In the genomic region with DNA sequence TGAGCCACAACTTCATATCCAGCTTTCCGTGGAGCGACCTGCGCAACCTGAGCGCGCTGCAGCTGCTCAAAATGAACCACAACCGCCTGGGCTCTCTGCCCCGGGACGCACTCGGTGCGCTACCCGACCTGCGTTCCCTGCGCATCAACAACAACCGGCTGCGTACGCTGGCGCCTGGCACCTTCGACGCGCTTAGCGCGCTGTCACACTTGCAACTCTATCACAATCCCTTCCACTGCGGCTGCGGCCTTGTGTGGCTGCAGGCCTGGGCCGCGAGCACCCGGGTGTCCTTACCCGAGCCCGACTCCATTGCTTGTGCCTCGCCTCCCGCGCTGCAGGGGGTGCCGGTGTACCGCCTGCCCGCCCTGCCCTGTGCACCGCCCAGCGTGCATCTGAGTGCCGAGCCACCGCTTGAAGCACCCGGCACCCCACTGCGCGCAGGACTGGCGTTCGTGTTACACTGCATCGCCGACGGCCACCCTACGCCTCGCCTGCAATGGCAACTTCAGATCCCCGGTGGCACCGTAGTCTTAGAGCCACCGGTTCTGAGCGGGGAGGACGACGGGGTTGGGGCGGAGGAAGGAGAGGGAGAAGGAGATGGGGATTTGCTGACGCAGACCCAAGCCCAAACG, we compare ENCODE assay signal across 14 cellular contexts. TPM values are rescaled to one million over a fixed set of nuclear protein-coding genes. Genes with fewer than 3 reads are reported as not detected.
DNase-seq lines count a peak whose midpoint lies in the region; ATAC-seq, FAIRE-seq and TF ChIP-seq lines count a peak whose summit lies in the region.
"Had no signal": no experiment of that assay in that cellular context is flagged by ENCODE, and none has a peak within 500 bp of the region (broad histone marks: within the 10 kb centered on the region; RNA-seq: fewer than 3 reads in every experiment).

No MANE protein-coding gene starts in this region.

- 4% methylated on average over 28 of the region's 58 CpGs; no CpG with 5 or more reads in 1 of the 2 experiments for WGBS in IMR-90 (ENCODE audit: extremely low coverage in 2 of 2, insufficient read length in 1 of 2), 2 experiments
- WGBS in GM12878 (ENCODE audit: insufficient coverage, insufficient replicate concordance, low lambda C conversion rate, missing lambda C conversion rate), result 67% methylated on average over 58 of the region's 58 CpGs

- H2AFZ ChIP-seq in IMR-90 (replicated peaks; ENCODE audit: low read length, poor library complexity) (no peak overlapping the region), GM12878 (ENCODE audit: control insufficient read depth, low read depth, low read length) (no peak overlapping the region), neural progenitor cell (replicated peaks) (no peak overlapping the region)

- H4K20me1 ChIP-seq in IMR-90 (ENCODE audit: insufficient read depth, low read length), result peaks cover 19% of the 10 kb centered on the region; the same call in 1 of the 2 replicates
- H4K20me1 ChIP-seq in GM12878 (ENCODE audit: control insufficient read depth, insufficient read depth), result no peaks in the 10 kb centered on the region
- H4K20me1 ChIP-seq in neural progenitor cell (ENCODE audit: low read depth), result peaks cover 53% of the 10 kb centered on the region

- no peak overlapping the region for H4K91ac ChIP-seq in IMR-90 (ENCODE audit: insufficient read depth, low read depth, low read length)

- CTCF ChIA-PET in IMR-90 (lab: Yijun Ruan, JAX), result no interaction called here
- CTCF ChIA-PET in GM12878 (lab: Yijun Ruan, JAX), result no interaction called here

- H3K4me1 ChIP-seq in IMR-90 (ENCODE audit: control insufficient read depth, insufficient read depth, low read length), result no peaks in the 10 kb centered on the region; the same call in 1 of the 2 replicates
- peaks cover 10% of the 10 kb centered on the region for H3K4me1 ChIP-seq in GM12878 (ENCODE audit: control insufficient read depth, insufficient read depth, low read length)
- peaks cover 52% of the 10 kb centered on the region for H3K4me1 ChIP-seq in neural progenitor cell

- no peak overlapping the region for H3K18ac ChIP-seq in IMR-90 (ENCODE audit: low read depth, low read length)

- TF ChIP-seq POLR2A in IMR-90 (IDR thresholded peaks at IDR 0.05; ENCODE audit: low read depth, low read length) (no peak), GM12878 (IDR thresholded peaks at IDR 0.05; ENCODE audit: low read depth, low read length) (no peak), GM12892 (IDR thresholded peaks at IDR 0.05; ENCODE audit: low read depth, low read length) (no peak)

- no peak overlapping the region for H3K9ac ChIP-seq in IMR-90 (ENCODE audit: low read depth, low read length)
- H3K9ac ChIP-seq in GM12878 (ENCODE audit: control insufficient read depth, insufficient read depth, low read length), result no peak overlapping the region
- no peak overlapping the region for H3K9ac ChIP-seq in neural progenitor cell

- no peak for TF ChIP-seq EP300 in GM12878 (IDR thresholded peaks at IDR 0.05; ENCODE audit: borderline replicate concordance in 1 of 2, control insufficient read depth in 1 of 2, low read depth in 2 of 2, low read length in 2 of 2)

- H3K36me3 ChIP-seq in IMR-90 (ENCODE audit: control insufficient read depth, insufficient read depth, low read length) (no peaks in the 10 kb centered on the region), GM12878 (ENCODE audit: control insufficient read depth in 2 of 2, insufficient read depth in 2 of 2, low read length in 1 of 2) (no peaks in the 10 kb centered on the region), neural progenitor cell (no peaks in the 10 kb centered on the region)
- H3K36me3 ChIP-seq: ascending aorta, tibial artery had no signal

- dilution Hi-C loops in IMR-90 (cut with HindIII; ENCODE audit: low sequenced_read_pairs, unreplicated experiment), result no loop called here

- peaks cover 73% of the 10 kb centered on the region for H3K27me3 Mint-ChIP-seq in neural progenitor cell (ENCODE audit: insufficient read depth, low read depth)

- no peak for DNase-seq in IMR-90
- no peak for DNase-seq in GM12878 (ENCODE audit: low read depth, low spot score)
- DNase-seq in neural progenitor cell (ENCODE audit: low spot score), result peak; percentile 57
- DNase-seq in activated effector memory CD4-positive, alpha-beta T cell treated with Interleukin-2 at 50 U/mL for 16 hours, result no peak
- no peak for DNase-seq in GM12892 (ENCODE audit: insufficient read length)
- DNase-seq in SHP77 treated with DMSO at 0.1 percent for 48 hours (lab: John Stamatoyannopoulos, UW), result no peak
- DNase-seq: kidney glomerular epithelial cell, MM.1S, SW 1271, tibial artery had no signal

- no peak for ATAC-seq in IMR-90 (ENCODE audit: low read depth)
- peak; percentile 54; the same call in 2 of the 3 replicates for ATAC-seq in GM12878

- TF ChIP-seq CTCF in GM12874 (IDR thresholded peaks at IDR 0.05; ENCODE audit: insufficient read depth, low read depth, low read length), result 0 out of 2 replicates have a peak, but pooled peaks have one; percentile 22
- no peak for TF ChIP-seq CTCF in IMR-90 (conservative IDR thresholded peaks at IDR 0.05; ENCODE audit: low read depth, low read length)
- TF ChIP-seq CTCF in GM12878 (IDR thresholded peaks at IDR 0.05 in 2 of 3, conservative IDR thresholded peaks at IDR 0.05 in 1 of 3; ENCODE audit: control insufficient read depth in 2 of 3, extremely low read depth in 1 of 3, insufficient read depth in 1 of 3, low read depth in 3 of 3, low read length in 3 of 3), result peak; percentile 27 to 32 (median 28); a peak in 5 of 6 replicates
- TF ChIP-seq CTCF in neural progenitor cell (IDR thresholded peaks at IDR 0.05), result no peak

- H3K27ac ChIP-seq in IMR-90 (ENCODE audit: insufficient read depth, low read length), result no peak overlapping the region
- no peak overlapping the region for H3K27ac ChIP-seq in GM12878 (ENCODE audit: control insufficient read depth, insufficient read depth)
- no peak overlapping the region for H3K27ac ChIP-seq in neural progenitor cell
- H3K27ac ChIP-seq: ascending aorta, HL-60, tibial artery had no signal

- no peak overlapping the region for H3K14ac ChIP-seq in IMR-90 (replicated peaks; ENCODE audit: low read depth, low read length)

- H3K9me3 ChIP-seq in IMR-90 (ENCODE audit: control insufficient read depth, insufficient read depth, low read length) (peaks cover 8% of the 10 kb centered on the region), GM12878 (replicated peaks; ENCODE audit: control insufficient read depth, insufficient read depth, low read length) (no peaks in the 10 kb centered on the region; the same call in 2 of the 3 replicates), neural progenitor cell (ENCODE audit: low read depth) (no peaks in the 10 kb centered on the region)

- peaks cover 2% of the 10 kb centered on the region for H3K9me1 ChIP-seq in IMR-90 (ENCODE audit: insufficient read depth, low read length)

- peaks cover 6% of the 10 kb centered on the region for H3K36me3 Mint-ChIP-seq in neural progenitor cell

- H2AK5ac ChIP-seq in IMR-90 (ENCODE audit: low read depth, low read length), result no peak overlapping the region

- H2BK15ac ChIP-seq in IMR-90 (ENCODE audit: low read depth, low read length), result no peak overlapping the region

- no peak overlapping the region for H3K27ac Mint-ChIP-seq in neural progenitor cell

- no peak overlapping the region for H2BK5ac ChIP-seq in IMR-90 (ENCODE audit: low read depth, low read length, poor library complexity, severe bottlenecking)

- H3K27me3 ChIP-seq in IMR-90 (ENCODE audit: control insufficient read depth, insufficient read depth, low read length), result peaks cover 93% of the 10 kb centered on the region
- peaks cover 35 to 58% of the 10 kb centered on the region in 2 experiments for H3K27me3 ChIP-seq in GM12878 (replicated peaks in 1 of 2; ENCODE audit: control insufficient read depth in 2 of 2, insufficient read depth in 2 of 2, low read length in 1 of 2)
- H3K27me3 ChIP-seq in neural progenitor cell, result peaks cover 100% of the 10 kb centered on the region

- TF ChIP-seq RAD21 in IMR-90 (IDR thresholded peaks at IDR 0.05; ENCODE audit: low read length) (peak; percentile 26; the same call in 1 of the 2 replicates), GM12878 (IDR thresholded peaks at IDR 0.05; ENCODE audit: insufficient read depth, low read depth, low read length) (peak; percentile 57; the same call in 1 of the 2 replicates)

- H3F3A ChIP-seq in neural progenitor cell (ENCODE audit: low read depth), result peaks cover 46% of the 10 kb centered on the region

- H4K8ac ChIP-seq in IMR-90 (ENCODE audit: low read depth in 2 of 2, low read length in 2 of 2), result no peak overlapping the region

- no peak overlapping the region for H3K23ac ChIP-seq in IMR-90 (ENCODE audit: low read depth, low read length)

- H4K5ac ChIP-seq in IMR-90 (ENCODE audit: low read depth, low read length), result no peak overlapping the region

- no TSS peak for BruUV-seq in IMR-90 (replicated peaks; lab: Mats Ljungman, UMichigan)
- BruUV-seq in GM12878 (replicated peaks; lab: Mats Ljungman, UMichigan), result no TSS peak

- H3K56ac ChIP-seq in IMR-90 (ENCODE audit: extremely low read depth, insufficient read depth, low read length), result no peak overlapping the region

- SMC1A ChIA-PET in GM12878 (lab: Charles Lee; ENCODE audit: uncharacterized antibody, unreplicated experiment), result no interaction called here

- no peaks in the 10 kb centered on the region for H3K79me2 ChIP-seq in GM12878 (ENCODE audit: control insufficient read depth, insufficient read depth, low read length)
- no peaks in the 10 kb centered on the region for H3K79me2 ChIP-seq in neural progenitor cell (ENCODE audit: low read depth)

- H3K4me2 ChIP-seq in IMR-90 (ENCODE audit: low read depth, low read length) (no peak overlapping the region), GM12878 (ENCODE audit: control insufficient read depth, insufficient read depth) (no peak overlapping the region), neural progenitor cell (peak overlapping the region; percentile 17)

- no peak overlapping the region for H2BK20ac ChIP-seq in IMR-90 (ENCODE audit: low read depth, low read length)

- RAD21 ChIA-PET in GM12878 (lab: Charles Lee; ENCODE audit: unreplicated experiment), result no interaction called here

- in situ Hi-C loops in IMR-90 (cut with MboI; ENCODE audit: low sequenced_read_pairs), result loop anchor here (5.0 kb wide), 1 partner anchor 156 kb away; no protein-coding TSS in a partner anchor
- in situ Hi-C loops in GM12878 (cut with MboI), result no loop called here

- H3K4me3 Mint-ChIP-seq in neural progenitor cell, result peak overlapping the region; percentile 30

- H3K4me1 Mint-ChIP-seq in neural progenitor cell, result peaks cover 60% of the 10 kb centered on the region

- no peak overlapping the region for H2AK9ac ChIP-seq in IMR-90 (replicated peaks; ENCODE audit: low read depth, low read length, poor library complexity)

- H3K4me3 ChIP-seq in IMR-90 (ENCODE audit: insufficient read depth, low read depth, low read length) (no peak overlapping the region), GM12878 (no peak overlapping the region), neural progenitor cell (no peak overlapping the region)
- H3K4me3 ChIP-seq: ascending aorta, tibial artery had no signal

- H3K4ac ChIP-seq in IMR-90 (ENCODE audit: low read depth, low read length), result no peak overlapping the region

- H3K9me3 Mint-ChIP-seq in neural progenitor cell, result peaks cover 7% of the 10 kb centered on the region

- no peak overlapping the region for H2BK120ac ChIP-seq in IMR-90 (ENCODE audit: low read depth, low read length)

- FAIRE-seq in GM12878 (lab: Jason Lieb, UNC), result no peak
- no peak for FAIRE-seq in GM12892 (lab: Jason Lieb, UNC)
- FAIRE-seq: GM19239 had no signal

- H3K79me1 ChIP-seq in IMR-90 (ENCODE audit: low read depth in 1 of 2, low read length in 2 of 2), result no peaks in the 10 kb centered on the region

- intact Hi-C loops in IMR-90 (cut with micrococcal nuclease), result no loop called here
- intact Hi-C loops in GM12878 (cut with micrococcal nuclease; ENCODE audit: unreplicated experiment), result no loop called here

- POLR2A ChIA-PET in IMR-90 (lab: Charles Lee; ENCODE audit: unreplicated experiment), result no interaction called here
- POLR2A ChIA-PET in GM12878 (lab: Charles Lee), result no interaction called here

RNA-seq across cellular contexts. Expression of gene ISLR2, which starts 2.8 kb away (rescaled TPM):
- total RNA-seq in IMR-90 (2012; rRNA removed) (not detected in 2 replicates), GM12878 (2014; rRNA removed) (0.06 and 0.16 TPM in 2 replicates), GM12878 (2014; rRNA removed; fragmentation: Illumina TruSeq; extraction: Trizol) (0.04 TPM in 1 of 2 replicates, not detected in the other), GM12878 (2021) (0.21 and 0.37 TPM in 2 replicates), neural progenitor cell (ENCODE audit: low replicate concordance) (not detected in 2 replicates)
- polyA plus RNA-seq in IMR-90 (2012; rRNA removed) (not detected in 2 replicates), GM12878 (2011; rRNA removed) (not detected in 2 replicates), GM12878 (2014; fragmentation: Illumina TruSeq; extraction: Trizol) (0.09 TPM in 1 of 2 replicates, not detected in the other), GM12878 (2014; fragmentation: Nextera tagmentation; extraction: Ambion mirVana) (not detected), GM12878 (2014; rRNA removed) (0.10 and 0.30 TPM in 2 replicates), GM12878 (2016; fragmentation: Nextera tagmentation; extraction: Ambion mirVana) (under 1 TPM in 1 of 2 experiments, not detected in 1; 0.05 TPM)
- polyA plus RNA-seq in IMR-90 (2012; cell fraction: cytosol; rRNA removed), result not detected in 2 replicates
- polyA plus RNA-seq in IMR-90 (2012; cell fraction: nucleus; rRNA removed; ENCODE audit: low replicate concordance), result not detected in 2 replicates
- 0.08 TPM in 1 of 2 replicates, not detected in the other for total RNA-seq in GM12878 (2013; cell fraction: nucleolus; rRNA removed)
- polyA plus RNA-seq in GM12878 (2011; ENCODE audit: low read depth), result 0.07 TPM
- 0.03 and 0.13 TPM in 2 replicates for polyA plus RNA-seq in GM12878 (2011; cell fraction: cytosol; rRNA removed)
- 0.33 and 0.37 TPM in 2 replicates for polyA plus RNA-seq in GM12878 (2011; cell fraction: nucleus; rRNA removed)
- 0.24 and 0.32 TPM in 2 replicates for polyA plus RNA-seq in GM12878 (2012)
- not detected in 2 replicates for polyA minus RNA-seq in GM12878 (2011; rRNA and poly(A)+ RNA removed)
- polyA minus RNA-seq in GM12878 (2011; cell fraction: cytosol; rRNA and poly(A)+ RNA removed), result not detected in 2 replicates
- polyA minus RNA-seq in GM12878 (2011; cell fraction: nucleus; rRNA and poly(A)+ RNA removed), result not detected in 2 replicates
- polyA plus RNA-seq in GM12892 (2012; ENCODE audit: missing spikeins), result 0.95 TPM

RNA-seq across cellular contexts. Expression of gene ISLR, which starts 40.3 kb away (rescaled TPM):
- under 0.01 TPM in 2 replicates for total RNA-seq in IMR-90 (2012; rRNA removed)
- polyA plus RNA-seq in IMR-90 (2012; rRNA removed), result 0.79 and 1.0 TPM in 2 replicates
- 0.53 and 2.1 TPM in 2 replicates for polyA plus RNA-seq in IMR-90 (2012; cell fraction: cytosol; rRNA removed)
- 0.40 and 0.44 TPM in 2 replicates for polyA plus RNA-seq in IMR-90 (2012; cell fraction: nucleus; rRNA removed; ENCODE audit: low replicate concordance)
- total RNA-seq in GM12878 (2013; cell fraction: nucleolus; rRNA removed), result not detected in 2 replicates
- total RNA-seq in GM12878 (2014; rRNA removed), result 0.62 and 1.1 TPM in 2 replicates
- total RNA-seq in GM12878 (2014; rRNA removed; fragmentation: Illumina TruSeq; extraction: Trizol), result 0.28 and 0.45 TPM in 2 replicates
- 1.3 and 1.7 TPM in 2 replicates for total RNA-seq in GM12878 (2021)
- polyA plus RNA-seq in GM12878 (2011; ENCODE audit: low read depth), result 0.29 TPM
- polyA plus RNA-seq in GM12878 (2011; rRNA removed), result 0.03 TPM in 1 of 2 replicates, not detected in the other
- 0.03 and 0.09 TPM in 2 replicates for polyA plus RNA-seq in GM12878 (2011; cell fraction: cytosol; rRNA removed)
- 0.16 TPM in 1 of 2 replicates, not detected in the other for polyA plus RNA-seq in GM12878 (2011; cell fraction: nucleus; rRNA removed)
- 0.53 and 0.81 TPM in 2 replicates for polyA plus RNA-seq in GM12878 (2012)
- polyA plus RNA-seq in GM12878 (2014; fragmentation: Illumina TruSeq; extraction: Trizol), result 0.16 and 0.46 TPM in 2 replicates
- polyA plus RNA-seq in GM12878 (2014; fragmentation: Nextera tagmentation; extraction: Ambion mirVana), result under 1 TPM; 0.05 to 0.13 TPM
- polyA plus RNA-seq in GM12878 (2014; rRNA removed), result 0.92 and 1.1 TPM in 2 replicates
- 1 to 10 TPM in 1 of 2 experiments, under 1 TPM in 1; 0.91 to 1.8 TPM for polyA plus RNA-seq in GM12878 (2016; fragmentation: Nextera tagmentation; extraction: Ambion mirVana)
- not detected in 2 replicates for polyA minus RNA-seq in GM12878 (2011; rRNA and poly(A)+ RNA removed)
- not detected in 2 replicates for polyA minus RNA-seq in GM12878 (2011; cell fraction: cytosol; rRNA and poly(A)+ RNA removed)
- polyA minus RNA-seq in GM12878 (2011; cell fraction: nucleus; rRNA and poly(A)+ RNA removed), result not detected in 2 replicates
- 0.68 TPM in 1 of 2 replicates, not detected in the other for total RNA-seq in neural progenitor cell (ENCODE audit: low replicate concordance)
- 0.57 TPM for polyA plus RNA-seq in GM12892 (2012; ENCODE audit: missing spikeins)

RNA-seq across cellular contexts. Expression of gene GOLGA6A, which starts 50.8 kb away (rescaled TPM):
- total RNA-seq in IMR-90 (2012; rRNA removed) (not detected in 2 replicates), GM12878 (2014; rRNA removed) (not detected in 2 replicates), GM12878 (2014; rRNA removed; fragmentation: Illumina TruSeq; extraction: Trizol) (not detected in 2 replicates), GM12878 (2021) (not detected in 2 replicates), neural progenitor cell (ENCODE audit: low replicate concordance) (0.04 and 0.59 TPM in 2 replicates)
- polyA plus RNA-seq in IMR-90 (2012; rRNA removed) (not detected in 2 replicates), GM12878 (2011; rRNA removed) (not detected in 2 replicates), GM12878 (2014; fragmentation: Illumina TruSeq; extraction: Trizol) (not detected in 2 replicates), GM12878 (2014; fragmentation: Nextera tagmentation; extraction: Ambion mirVana) (not detected), GM12878 (2014; rRNA removed) (not detected in 2 replicates), GM12878 (2016; fragmentation: Nextera tagmentation; extraction: Ambion mirVana) (not detected)
- not detected in 2 replicates for polyA plus RNA-seq in IMR-90 (2012; cell fraction: cytosol; rRNA removed)
- 0.14 TPM in 1 of 2 replicates, not detected in the other for polyA plus RNA-seq in IMR-90 (2012; cell fraction: nucleus; rRNA removed; ENCODE audit: low replicate concordance)
- 0.21 and 0.44 TPM in 2 replicates for total RNA-seq in GM12878 (2013; cell fraction: nucleolus; rRNA removed)
- not detected for polyA plus RNA-seq in GM12878 (2011; ENCODE audit: low read depth)
- polyA plus RNA-seq in GM12878 (2011; cell fraction: cytosol; rRNA removed), result not detected in 2 replicates
- 0.09 TPM in 1 of 2 replicates, not detected in the other for polyA plus RNA-seq in GM12878 (2011; cell fraction: nucleus; rRNA removed)
- polyA plus RNA-seq in GM12878 (2012), result 0.03 TPM in 1 of 2 replicates, not detected in the other
- polyA minus RNA-seq in GM12878 (2011; rRNA and poly(A)+ RNA removed), result 0.31 TPM in 1 of 2 replicates, not detected in the other
- polyA minus RNA-seq in GM12878 (2011; cell fraction: cytosol; rRNA and poly(A)+ RNA removed), result not detected in 2 replicates
- not detected in 2 replicates for polyA minus RNA-seq in GM12878 (2011; cell fraction: nucleus; rRNA and poly(A)+ RNA removed)
- 0.08 TPM for polyA plus RNA-seq in GM12892 (2012; ENCODE audit: missing spikeins)
- total RNA-seq: ascending aorta had no signal

Comparison
In these comparisons a context has a peak if more than half of its experiments do, and no peak if none do; other contexts are left out.
1. CTCF ChIP-seq: peak in GM12874 (single experiment) and GM12878 (3 of 3); none in IMR-90 (single experiment) and neural progenitor cell (single experiment).